Comparison of ENCODE assay signal across 1 cellular context in genomic region chr16:89657442-89658220, GRCh38.
TF ChIP-seq lines count a peak whose summit lies in the region.

CHMP1A (minus strand) TSS chr16:89657708; CDS start chr16:89657588, 120 bp downstream.
SPATA33 (plus strand) TSS chr16:89657836; CDS start chr16:89657912, 76 bp downstream.

TF ChIP-seq in HepG2, 621 proteins besides CTCF, POLR2A, EP300 and RAD21 (continued from another document and continues in another):
- no peak for TF ChIP-seq BCLAF1 (IDR thresholded peaks at IDR 0.05)
- no peak for TF ChIP-seq ZFP62 (CRISPR knock-in tag; IDR thresholded peaks at IDR 0.05)
- TF ChIP-seq ZSCAN20 (CRISPR knock-in tag; IDR thresholded peaks at IDR 0.05; ENCODE audit: borderline replicate concordance), result peak; percentile 14; the same call in 1 of the 2 replicates
- TF ChIP-seq ELF3 (CRISPR knock-in tag; IDR thresholded peaks at IDR 0.05), result peak; percentile 63; the same call in 1 of the 2 replicates
- no peak; the same call in 1 of the 2 replicates for TF ChIP-seq JDP2 (CRISPR knock-in tag; IDR thresholded peaks at IDR 0.05; ENCODE audit: borderline replicate concordance)
- TF ChIP-seq ZNF558 (CRISPR knock-in tag; IDR thresholded peaks at IDR 0.05; ENCODE audit: borderline replicate concordance), result peak; percentile 26; the same call in 1 of the 2 replicates
- no peak for TF ChIP-seq FLYWCH1 (CRISPR knock-in tag; IDR thresholded peaks at IDR 0.05)
- no peak for TF ChIP-seq ZNF260 (CRISPR knock-in tag; IDR thresholded peaks at IDR 0.05; ENCODE audit: borderline replicate concordance, low read depth)
- TF ChIP-seq GABPA (IDR thresholded peaks at IDR 0.05; ENCODE audit: low read depth, low read length), result peak; percentile 99
- TF ChIP-seq GABPA (CRISPR knock-in tag; IDR thresholded peaks at IDR 0.05; ENCODE audit: low read depth), result peak; percentile 90
- TF ChIP-seq ZSCAN9 (CRISPR knock-in tag; IDR thresholded peaks at IDR 0.05; ENCODE audit: borderline replicate concordance), result peak; percentile 41; the same call in 1 of the 2 replicates
- TF ChIP-seq ZNF230 (CRISPR knock-in tag; IDR thresholded peaks at IDR 0.05), result peak; percentile 55
- peak; percentile 67; the same call in 1 of the 2 replicates for TF ChIP-seq ZNF768 (CRISPR knock-in tag; IDR thresholded peaks at IDR 0.05)
- TF ChIP-seq ZNF407 (CRISPR knock-in tag; IDR thresholded peaks at IDR 0.05; ENCODE audit: not compliant biosample characterization), result peak; percentile 11
- peak; percentile 71 for TF ChIP-seq YY1 (IDR thresholded peaks at IDR 0.05; ENCODE audit: insufficient read depth, insufficient replicate concordance, low read depth, low read length)
- peak; percentile 93 for TF ChIP-seq ETV6 (CRISPR knock-in tag; conservative IDR thresholded peaks at IDR 0.05)
- TF ChIP-seq MAX (IDR thresholded peaks at IDR 0.05), result peak; percentile 85
- TF ChIP-seq BRD4 (CRISPR knock-in tag; IDR thresholded peaks at IDR 0.05), result no peak
- no peak; the same call in 1 of the 2 replicates for TF ChIP-seq AHR (CRISPR knock-in tag; IDR thresholded peaks at IDR 0.05)
- 0 out of 2 replicates have a peak, but pooled peaks have one; percentile 37 for TF ChIP-seq ZNF703 (CRISPR knock-in tag; IDR thresholded peaks at IDR 0.05; ENCODE audit: borderline replicate concordance)
- TF ChIP-seq CEBPZ (IDR thresholded peaks at IDR 0.05; ENCODE audit: low read length), result no peak
- peak; percentile 93 for TF ChIP-seq KMT2A (CRISPR knock-in tag; IDR thresholded peaks at IDR 0.05)
- TF ChIP-seq ZNF280B (CRISPR knock-in tag; IDR thresholded peaks at IDR 0.05; ENCODE audit: borderline replicate concordance), result peak; percentile 87
- peak; percentile 78; the same call in 1 of the 2 replicates for TF ChIP-seq ZNF256 (CRISPR knock-in tag; conservative IDR thresholded peaks at IDR 0.05)
- no peak for TF ChIP-seq GLMP (CRISPR knock-in tag; IDR thresholded peaks at IDR 0.05; ENCODE audit: borderline replicate concordance)
- no peak for TF ChIP-seq CENPX (CRISPR knock-in tag; IDR thresholded peaks at IDR 0.05)
- no peak for TF ChIP-seq SNAPC4 (CRISPR knock-in tag; IDR thresholded peaks at IDR 0.05)
- TF ChIP-seq TRIM22 (IDR thresholded peaks at IDR 0.05), result no peak
- no peak for TF ChIP-seq NFE2L2 (IDR thresholded peaks at IDR 0.05; ENCODE audit: low read length)
- TF ChIP-seq NR2C2 (CRISPR knock-in tag; IDR thresholded peaks at IDR 0.05; ENCODE audit: borderline replicate concordance), result peak; percentile 96
- TF ChIP-seq NCOA1 (CRISPR knock-in tag; IDR thresholded peaks at IDR 0.05), result peak; percentile 77; the same call in 1 of the 2 replicates
